Comparison of ENCODE assay signal across 2 cellular contexts in the genomic region with DNA sequence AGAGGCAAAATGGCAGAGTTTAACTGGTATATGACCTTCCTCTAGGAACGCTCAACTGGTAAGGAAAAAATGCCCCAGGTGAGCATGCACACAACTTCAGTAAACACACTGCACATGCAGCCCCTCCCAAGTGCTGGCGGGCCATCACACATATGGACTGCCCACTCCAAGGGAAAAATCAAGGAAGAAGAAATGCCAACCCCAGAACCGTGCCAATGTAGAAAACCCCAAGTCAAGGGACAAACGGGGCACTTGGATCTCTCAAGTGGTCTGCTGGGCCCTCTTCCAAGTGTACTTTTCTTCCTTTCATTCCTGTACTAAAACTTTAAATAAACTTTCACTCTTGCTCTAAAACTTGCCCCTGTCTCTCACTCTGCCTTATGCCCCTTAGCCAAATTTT.
TF ChIP-seq lines count a peak whose summit lies in the region.

No MANE protein-coding gene starts in this region.

TF ChIP-seq in GM23338, 12 proteins besides CTCF, POLR2A, EP300 and RAD21 (continued from another document):
- TF ChIP-seq REST (IDR thresholded peaks at IDR 0.05; ENCODE audit: unreplicated experiment): no peak
- TF ChIP-seq ZNF331 (CRISPR knock-in tag; IDR thresholded peaks at IDR 0.05; ENCODE audit: low read depth): no peak
- no peak for TF ChIP-seq ZNF114 (CRISPR knock-in tag; IDR thresholded peaks at IDR 0.05)
- TF ChIP-seq, protein P1, sequence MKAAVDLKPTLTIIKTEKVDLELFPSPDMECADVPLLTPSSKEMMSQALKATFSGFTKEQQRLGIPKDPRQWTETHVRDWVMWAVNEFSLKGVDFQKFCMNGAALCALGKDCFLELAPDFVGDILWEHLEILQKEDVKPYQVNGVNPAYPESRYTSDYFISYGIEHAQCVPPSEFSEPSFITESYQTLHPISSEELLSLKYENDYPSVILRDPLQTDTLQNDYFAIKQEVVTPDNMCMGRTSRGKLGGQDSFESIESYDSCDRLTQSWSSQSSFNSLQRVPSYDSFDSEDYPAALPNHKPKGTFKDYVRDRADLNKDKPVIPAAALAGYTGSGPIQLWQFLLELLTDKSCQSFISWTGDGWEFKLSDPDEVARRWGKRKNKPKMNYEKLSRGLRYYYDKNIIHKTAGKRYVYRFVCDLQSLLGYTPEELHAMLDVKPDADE (IDR thresholded peaks at IDR 0.05): no peak
- no peak for TF ChIP-seq POLR2AphosphoS5 (IDR thresholded peaks at IDR 0.05; ENCODE audit: low read depth)
- no peak for TF ChIP-seq EZH2phosphoT487 (IDR thresholded peaks at IDR 0.05; ENCODE audit: unreplicated experiment)
- TF ChIP-seq ZNF462 (CRISPR knock-in tag; IDR thresholded peaks at IDR 0.05): no peak
- TF ChIP-seq EZH2 (IDR thresholded peaks at IDR 0.05; ENCODE audit: low read depth, unreplicated experiment): no peak
- no peak for TF ChIP-seq JUNB (IDR thresholded peaks at IDR 0.05; ENCODE audit: unreplicated experiment)

TF ChIP-seq in K562, 482 proteins besides CTCF, POLR2A, EP300 and RAD21 (continued from another document):
- TF ChIP-seq, protein P2, sequence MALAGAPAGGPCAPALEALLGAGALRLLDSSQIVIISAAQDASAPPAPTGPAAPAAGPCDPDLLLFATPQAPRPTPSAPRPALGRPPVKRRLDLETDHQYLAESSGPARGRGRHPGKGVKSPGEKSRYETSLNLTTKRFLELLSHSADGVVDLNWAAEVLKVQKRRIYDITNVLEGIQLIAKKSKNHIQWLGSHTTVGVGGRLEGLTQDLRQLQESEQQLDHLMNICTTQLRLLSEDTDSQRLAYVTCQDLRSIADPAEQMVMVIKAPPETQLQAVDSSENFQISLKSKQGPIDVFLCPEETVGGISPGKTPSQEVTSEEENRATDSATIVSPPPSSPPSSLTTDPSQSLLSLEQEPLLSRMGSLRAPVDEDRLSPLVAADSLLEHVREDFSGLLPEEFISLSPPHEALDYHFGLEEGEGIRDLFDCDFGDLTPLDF (CRISPR knock-in tag; IDR thresholded peaks at IDR 0.05): no peak
- TF ChIP-seq CHAMP1 (IDR thresholded peaks at IDR 0.05) (no peak), ELF2 (CRISPR knock-in tag; IDR thresholded peaks at IDR 0.05) (no peak), SIX5 (IDR thresholded peaks at IDR 0.05; ENCODE audit: borderline replicate concordance in 1 of 2, insufficient read depth in 1 of 2, low read depth in 1 of 2, low read length in 2 of 2) (no peak), DIDO1 (tag; IDR thresholded peaks at IDR 0.05; ENCODE audit: low read depth) (no peak), RBM25 (IDR thresholded peaks at IDR 0.05; ENCODE audit: low read depth, low read length, severe bottlenecking) (no peak), SMAD2 (IDR thresholded peaks at IDR 0.05; ENCODE audit: low read depth, low read length) (no peak), ZNF830 (CRISPR knock-in tag; IDR thresholded peaks at IDR 0.05) (no peak), TAF15 (IDR thresholded peaks at IDR 0.05; ENCODE audit: low read depth, low read length) (no peak)
- TF ChIP-seq, protein P3, sequence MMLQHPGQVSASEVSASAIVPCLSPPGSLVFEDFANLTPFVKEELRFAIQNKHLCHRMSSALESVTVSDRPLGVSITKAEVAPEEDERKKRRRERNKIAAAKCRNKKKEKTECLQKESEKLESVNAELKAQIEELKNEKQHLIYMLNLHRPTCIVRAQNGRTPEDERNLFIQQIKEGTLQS (IDR thresholded peaks at IDR 0.05): no peak
- TF ChIP-seq, protein P3 (CRISPR knock-in tag; conservative IDR thresholded peaks at IDR 0.05): no peak
